ENCODE assay signal across 15 cellular contexts in genomic region chr1:214466759-214467585, GRCh38.
DNase-seq lines count a peak whose midpoint lies in the region; ATAC-seq and TF ChIP-seq lines count a peak whose summit lies in the region.
"Had no signal": no experiment of that assay in that cellular context is flagged by ENCODE, and none has a peak within 500 bp of the region (broad histone marks: within the 10 kb centered on the region; RNA-seq: fewer than 3 reads in every experiment).

No MANE protein-coding gene starts in this region.

- no peak for TF ChIP-seq POLR2A in sigmoid colon (IDR thresholded peaks at IDR 0.05)

- no peak for TF ChIP-seq EP300 in sigmoid colon (IDR thresholded peaks at IDR 0.05)

- peak; percentile 51 for ATAC-seq in mucosa of descending colon
- ATAC-seq in GM21515 (IDR thresholded peaks at IDR 0.05; ENCODE audit: unreplicated experiment) = no peak
- ATAC-seq: stimulated activated naive CD8-positive, alpha-beta T cell treated with anti-CD3 and anti-CD28 coated beads, Interleukin-15, Interleukin-2, amounts not matched to agents 100 U/mL and 50 U/mL, for 24 hours had no signal

- intact Hi-C loops in mammary epithelial cell (cut with micrococcal nuclease) (no loop called here), mucosa of descending colon (cut with DNase I, micrococcal nuclease) (no loop called here), sigmoid colon (cut with DNase I) (no loop called here)

- in situ Hi-C loops in mammary epithelial cell (cut with MboI; ENCODE audit: low sequenced_read_pairs in 2 of 2) = no loop called here

- H3K27ac ChIP-seq in mammary epithelial cell (ENCODE audit: insufficient read depth, low read depth, low read length) (peak overlapping the region; percentile 97), sigmoid colon (peak overlapping the region in 2 of 4 donors; percentile 40 to 44)

- H3K9ac ChIP-seq in mammary epithelial cell (ENCODE audit: insufficient read depth, low read length) = peak overlapping the region; percentile 73

- peak overlapping the region; percentile 52 for H3K4me2 ChIP-seq in mammary epithelial cell (ENCODE audit: insufficient read depth, low read depth, low read length)

- H3K4me3 ChIP-seq in mammary epithelial cell (replicated peaks in 1 of 3; ENCODE audit: insufficient read depth in 1 of 3, low read depth in 2 of 3, low read length in 3 of 3) (no peak overlapping the region), mucosa of descending colon (no peak overlapping the region), sigmoid colon (no peak overlapping the region)

- TF ChIP-seq CTCF in mammary epithelial cell (conservative IDR thresholded peaks at IDR 0.05 in 1 of 2, IDR thresholded peaks at IDR 0.05 in 1 of 2; ENCODE audit: extremely low read depth in 1 of 2, insufficient read depth in 1 of 2, low read depth in 1 of 2, low read length in 2 of 2) (no peak), mucosa of descending colon (IDR thresholded peaks at IDR 0.05) (no peak), sigmoid colon (IDR thresholded peaks at IDR 0.05) (no peak)

- H3K4me1 ChIP-seq in mammary epithelial cell (ENCODE audit: insufficient read depth, low read length) = peaks cover 64% of the 10 kb centered on the region
- H3K4me1 ChIP-seq in mucosa of descending colon (ENCODE audit: low read depth) = no peaks in the 10 kb centered on the region
- peaks cover 0 to 24% (median 18%) of the 10 kb centered on the region in 4 donors for H3K4me1 ChIP-seq in sigmoid colon

- no peaks in the 10 kb centered on the region for H3K9me3 ChIP-seq in mammary epithelial cell (replicated peaks; ENCODE audit: insufficient read depth, low read length)
- H3K9me3 ChIP-seq in mucosa of descending colon = no peaks in the 10 kb centered on the region
- H3K9me3 ChIP-seq in sigmoid colon = no peaks in the 10 kb centered on the region

- H2AFZ ChIP-seq in mammary epithelial cell (ENCODE audit: low read depth, low read length) = no peak overlapping the region

- CTCF ChIA-PET in mammary epithelial cell (lab: Charles Lee; ENCODE audit: low non-redundant PET) = interaction anchor here (0.5 to 0.7 kb wide), 2 partner anchors 25 to 116 kb away, joined by 3 read pairs; no protein-coding TSS in a partner anchor

- WGBS in mammary epithelial cell (ENCODE audit: low coverage, missing lambda C conversion rate) = 21% methylated on average over 4 of the region's 4 CpGs
- 33 to 66% methylated on average over 4 of the region's 4 CpGs for WGBS in sigmoid colon, 2 donors

- H3K27me3 ChIP-seq in mammary epithelial cell (ENCODE audit: insufficient read depth, low read length) (no peaks in the 10 kb centered on the region), sigmoid colon (no peaks in the 10 kb centered on the region)

- H3K79me2 ChIP-seq in mammary epithelial cell (ENCODE audit: insufficient read depth, low read length) = peaks cover 93% of the 10 kb centered on the region

- dilution Hi-C loops in mammary epithelial cell (cut with HindIII; ENCODE audit: low sequenced_read_pairs) = no loop called here

- DNase-seq in LoVo (ENCODE audit: low spot score) (peak; percentile 83), mammary epithelial cell (peak; percentile 60), mucosa of descending colon (peak in 1 of 3 donors; percentile 16), NCI-H2029 (lab: John Stamatoyannopoulos, UW) (no peak), NAMALWA (ENCODE audit: low spot score) (no peak), sigmoid colon (no peak)
- DNase-seq: activated CD4-positive, alpha-beta T cell treated with anti-CD3 and anti-CD28 coated beads, Interleukin-2, amount 50 U/mL, for 4 hours; COR-L47; effector CD4-positive, alpha-beta T cell; foreskin melanocyte; immature natural killer cell; NCI-H1092; NCI-H2227 treated with DMSO at 0.1 percent for 48 hours; stimulated activated naive CD8-positive, alpha-beta T cell treated with anti-CD3 and anti-CD28 coated beads, Interleukin-15, Interleukin-2, amounts not matched to agents 100 U/mL and 50 U/mL, for 24 hours had no signal

- no TSS peak for BruUV-seq in mammary epithelial cell (replicated peaks; lab: Mats Ljungman, UMichigan)

- no peaks in the 10 kb centered on the region for H4K20me1 ChIP-seq in mammary epithelial cell (ENCODE audit: insufficient read depth, low read length)

- H3K36me3 ChIP-seq in mammary epithelial cell (ENCODE audit: insufficient read depth, low read length) (peaks cover 6% of the 10 kb centered on the region), mucosa of descending colon (ENCODE audit: low read depth) (no peaks in the 10 kb centered on the region), sigmoid colon (no peaks in the 10 kb centered on the region)

Comparison
In these comparisons a context has a peak if more than half of its experiments do, and no peak if none do; other contexts are left out.
1. DNase-seq: peak in LoVo (single experiment) and mammary epithelial cell (single experiment); none in NCI-H2029 (single experiment), NAMALWA (single experiment) and sigmoid colon (single experiment).